ENCODE assay signal across 19 cellular contexts in the genomic region with DNA sequence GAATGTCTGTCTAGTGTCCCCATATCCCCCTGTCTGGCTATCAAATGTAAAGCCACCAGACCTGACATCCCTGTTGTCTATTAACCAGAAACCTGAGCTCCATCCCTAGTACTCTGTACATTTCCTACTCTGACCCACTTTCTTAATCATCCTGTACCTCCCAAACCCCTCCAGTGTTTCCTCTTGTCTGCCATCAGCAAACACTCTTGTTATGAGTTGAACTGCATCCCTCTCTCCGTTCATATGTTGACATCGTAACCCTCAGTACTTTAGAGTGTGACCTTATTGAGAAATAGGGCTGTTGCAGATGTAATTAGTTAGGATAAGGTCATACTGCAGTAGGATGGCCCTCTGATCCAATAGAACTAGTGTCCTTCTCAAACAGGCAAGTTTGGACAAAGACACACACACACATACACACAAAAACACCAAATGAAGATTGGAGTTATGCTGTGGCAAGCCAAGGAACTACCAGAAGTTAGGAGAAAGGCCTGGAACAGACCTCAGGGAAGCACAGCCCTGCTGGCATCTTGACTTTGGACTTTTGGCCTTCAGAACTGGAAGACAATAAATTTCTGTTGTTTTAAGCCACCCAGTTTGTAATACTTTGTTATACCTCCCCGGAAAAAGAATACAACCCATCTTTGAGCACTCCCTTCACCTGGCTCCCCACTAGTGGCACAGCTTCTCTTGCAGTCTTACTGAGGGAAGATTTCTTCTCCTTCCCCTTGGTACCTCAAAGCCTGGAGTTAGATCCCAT.
"Had no signal": no experiment of that assay in that cellular context is flagged by ENCODE, and none has a peak within 500 bp of the region (broad histone marks: within the 10 kb centered on the region; RNA-seq: fewer than 3 reads in every experiment).

No MANE protein-coding gene starts in this region.

- H3K79me2 ChIP-seq: hepatocyte had no signal

- H3K27me3 Mint-ChIP-seq: activated CD4-positive, alpha-beta memory T cell treated with anti-CD3 and anti-CD28 coated beads for 36 hours; central memory CD8-positive, alpha-beta T cell; dendritic cell treated with granulocyte-macrophage colony-stimulating factor and Interleukin-4, amounts not matched to agents 40 ng/mL and 50 ng/mL, for 4 days; naive thymus-derived CD4-positive, alpha-beta T cell; stimulated activated naive CD8-positive, alpha-beta T cell treated with anti-CD3 and anti-CD28 coated beads, Interleukin-15, Interleukin-2, amounts not matched to agents 100 ng/mL and 50 ng/mL, for 24 hours had no signal

- H3K4me2 ChIP-seq: hepatocyte had no signal

- H3K4me1 Mint-ChIP-seq: central memory CD8-positive, alpha-beta T cell had no signal

- H2AFZ ChIP-seq: hepatocyte had no signal

- H3K27ac Mint-ChIP-seq: activated CD4-positive, alpha-beta memory T cell treated with anti-CD3 and anti-CD28 coated beads for 36 hours; activated T-helper 2 cell treated with anti-CD3 and anti-CD28 coated beads, Interferon-gamma antibody, Interleukin-2, Interleukin-4, amounts not matched to agents 10 μg/mL and 5 μg/mL and 100 μg/mL, durations not matched to agents 14 hours and 24 hours and 36 hours; dendritic cell treated with granulocyte-macrophage colony-stimulating factor and Interleukin-4, amounts not matched to agents 40 ng/mL and 50 ng/mL, for 4 days; naive thymus-derived CD4-positive, alpha-beta T cell; stimulated activated naive CD8-positive, alpha-beta T cell treated with anti-CD3 and anti-CD28 coated beads, Interleukin-15, Interleukin-2, amounts not matched to agents 100 ng/mL and 50 ng/mL, for 24 hours had no signal

- H3K9me3 ChIP-seq: body of pancreas, psoas muscle, testis had no signal

- H3K27me3 ChIP-seq: body of pancreas, hepatocyte, testis had no signal

- H3K4me1 ChIP-seq: body of pancreas, psoas muscle, testis had no signal

- ATAC-seq: body of pancreas; naive thymus-derived CD4-positive, alpha-beta T cell; psoas muscle; sciatic nerve had no signal

- H3K4me3 Mint-ChIP-seq: activated CD4-positive, alpha-beta memory T cell treated with anti-CD3 and anti-CD28 coated beads for 36 hours; central memory CD8-positive, alpha-beta T cell; dendritic cell treated with granulocyte-macrophage colony-stimulating factor and Interleukin-4, amounts not matched to agents 40 ng/mL and 50 ng/mL, for 4 days; naive thymus-derived CD4-positive, alpha-beta T cell; stimulated activated naive CD8-positive, alpha-beta T cell treated with anti-CD3 and anti-CD28 coated beads, Interleukin-15, Interleukin-2, amounts not matched to agents 100 ng/mL and 50 ng/mL, for 24 hours had no signal

- H3K9me3 Mint-ChIP-seq: activated CD4-positive, alpha-beta memory T cell treated with anti-CD3 and anti-CD28 coated beads for 36 hours; activated T-helper 2 cell treated with anti-CD3 and anti-CD28 coated beads, Interferon-gamma antibody, Interleukin-2, Interleukin-4, amounts not matched to agents 10 μg/mL and 5 μg/mL and 100 μg/mL, durations not matched to agents 14 hours and 24 hours and 36 hours; central memory CD8-positive, alpha-beta T cell; dendritic cell treated with granulocyte-macrophage colony-stimulating factor and Interleukin-4, amounts not matched to agents 40 ng/mL and 50 ng/mL, for 4 days; stimulated activated naive CD8-positive, alpha-beta T cell treated with anti-CD3 and anti-CD28 coated beads, Interleukin-15, Interleukin-2, amounts not matched to agents 100 ng/mL and 50 ng/mL, for 24 hours had no signal

- H3K36me3 Mint-ChIP-seq: activated CD4-positive, alpha-beta memory T cell treated with anti-CD3 and anti-CD28 coated beads for 36 hours had no signal

- H3K4me3 ChIP-seq: body of pancreas, hepatocyte, lung, psoas muscle, testis had no signal

- H3K27ac ChIP-seq: body of pancreas, hepatocyte, psoas muscle, testis had no signal

- DNase-seq: activated CD4-positive, alpha-beta memory T cell treated with anti-CD3 and anti-CD28 coated beads for 36 hours; activated CD4-positive, CD25-positive, alpha-beta regulatory T cell treated with anti-CD3 and anti-CD28 coated beads, Interleukin-2, amount 50 U/mL, for 72 hours; activated CD8-positive, alpha-beta memory T cell treated with anti-CD3 and anti-CD28 coated beads, Interleukin-2, amount 50 U/mL, for 48 hours; activated naive CD4-positive, alpha-beta T cell treated with anti-CD3 and anti-CD28 coated beads, Interleukin-2, amount 50 U/mL, for 16 hours; body of pancreas; erythroblast; kidney glomerular epithelial cell; naive thymus-derived CD4-positive, alpha-beta T cell; occipital lobe; psoas muscle; stimulated activated CD4-positive, alpha-beta T cell treated with anti-CD3 and anti-CD28 coated beads, Interleukin-12 subunit alpha, Interleukin-12 subunit beta, amount 100 ng/mL, for 4 hours; testis had no signal
